Comparison of ENCODE assay signal across 8 cellular contexts in genomic region chr14:61322011-61322798, GRCh38. TPM values are rescaled to one million over a fixed set of nuclear protein-coding genes. Genes with fewer than 3 reads are reported as not detected.
DNase-seq lines count a peak whose midpoint lies in the region; ATAC-seq, FAIRE-seq and TF ChIP-seq lines count a peak whose summit lies in the region.

No MANE protein-coding gene starts in this region.

- 11% methylated on average over 22 of the region's 63 CpGs for WGBS in A549 (ENCODE audit: missing lambda C conversion rate)

- no peak for TF ChIP-seq CTCF in A549 (IDR thresholded peaks at IDR 0.05)
- TF ChIP-seq CTCF in WTC11 (IDR thresholded peaks at IDR 0.05) = no peak

- peak overlapping the region; percentile 66 to 84 for H3K27ac ChIP-seq in A549
- H3K27ac ChIP-seq in epithelial cell of prostate = peak overlapping the region; percentile 88

- no peak for FAIRE-seq in A549 (lab: Jason Lieb, UNC)

- CTCF ChIA-PET in A549 (lab: Yijun Ruan, JAX) (interaction anchor here (0.7 to 3.3 kb wide), 8 partner anchors 11 to 697 kb away, joined by 3 to 12 read pairs (median 3); no protein-coding TSS in a partner anchor), WTC11 (lab: Charles Lee) (interaction anchor here (0.7 to 1.2 kb wide), 5 partner anchors 8 to 516 kb away, joined by 3 read pairs; no protein-coding TSS in a partner anchor)

- peaks cover 18% of the 10 kb centered on the region for H3K9me3 Mint-ChIP-seq in WTC11
- no peaks in the 10 kb centered on the region for H3K9me3 Mint-ChIP-seq in natural killer cell treated with Interleukin-12 subunit alpha and Interleukin-12 subunit beta and Interleukin-15 and Interleukin-18, amount 100 ng/mL, for 72 hours

- no peak for TF ChIP-seq POLR2A in A549 (IDR thresholded peaks at IDR 0.05; ENCODE audit: low read length)

- ATAC-seq in A549 = peak; percentile 13 to 22; a peak in 5 of 6 replicates
- peak; percentile 17 for ATAC-seq in GM21737 (IDR thresholded peaks at IDR 0.05; ENCODE audit: unreplicated experiment)
- ATAC-seq in WTC11 = no peak
- peak in 1 of 2 donors; percentile 14 for ATAC-seq in natural killer cell treated with Interleukin-12 subunit alpha and Interleukin-12 subunit beta and Interleukin-15 and Interleukin-18, amount 100 ng/mL, for 72 hours
- no peak for ATAC-seq in HG02763 (IDR thresholded peaks at IDR 0.05; ENCODE audit: unreplicated experiment)

- peak in 1 of 2 experiments; percentile 6 for DNase-seq in A549 (ENCODE audit: low read depth in 1 of 2, low spot score in 1 of 2)
- DNase-seq in WTC11 (ENCODE audit: low spot score) = peak; percentile 27
- DNase-seq in epithelial cell of prostate (ENCODE audit: low read depth, low spot score) = no peak
- no peak for DNase-seq in natural killer cell treated with Interleukin-12 subunit alpha and Interleukin-12 subunit beta and Interleukin-15 and Interleukin-18, amount 100 ng/mL, for 72 hours (ENCODE audit: low spot score)
- DNase-seq in A172 (ENCODE audit: low spot score) = no peak
- no peak for DNase-seq in NCI-H187 (lab: John Stamatoyannopoulos, UW)

- no peak overlapping the region for H3K27ac Mint-ChIP-seq in WTC11
- peak overlapping the region; percentile 97 to 98 for H3K27ac Mint-ChIP-seq in natural killer cell treated with Interleukin-12 subunit alpha and Interleukin-12 subunit beta and Interleukin-15 and Interleukin-18, amount 100 ng/mL, for 72 hours

- peak overlapping the region; percentile 69 for H3K4me3 ChIP-seq in A549

- H3K4me1 ChIP-seq in A549 = peaks cover 6% of the 10 kb centered on the region; the same call in 1 of the 3 replicates

- no peak for TF ChIP-seq RAD21 in A549 (conservative IDR thresholded peaks at IDR 0.05 in 1 of 2, IDR thresholded peaks at IDR 0.05 in 1 of 2)

- H3K4me1 Mint-ChIP-seq in WTC11 = peaks cover 15% of the 10 kb centered on the region
- H3K4me1 Mint-ChIP-seq in natural killer cell treated with Interleukin-12 subunit alpha and Interleukin-12 subunit beta and Interleukin-15 and Interleukin-18, amount 100 ng/mL, for 72 hours (ENCODE audit: low read depth in 2 of 2) = peaks cover 34 to 44% of the 10 kb centered on the region in 2 donors

- H3K4me3 Mint-ChIP-seq in WTC11 = peak overlapping the region; percentile 80
- H3K4me3 Mint-ChIP-seq in natural killer cell treated with Interleukin-12 subunit alpha and Interleukin-12 subunit beta and Interleukin-15 and Interleukin-18, amount 100 ng/mL, for 72 hours = peak overlapping the region; percentile 100

- POLR2A ChIA-PET in A549 (lab: Yijun Ruan, JAX) (interaction anchor here (1.7 kb wide), 1 partner anchor 117 kb away, joined by 5 read pairs; no protein-coding TSS in a partner anchor), WTC11 (lab: Charles Lee) (no interaction called here)

- no peak for TF ChIP-seq EP300 in A549 (IDR thresholded peaks at IDR 0.05)

- H3K27me3 Mint-ChIP-seq in WTC11 (ENCODE audit: low read depth) = peaks cover 33% of the 10 kb centered on the region
- no peaks in the 10 kb centered on the region for H3K27me3 Mint-ChIP-seq in natural killer cell treated with Interleukin-12 subunit alpha and Interleukin-12 subunit beta and Interleukin-15 and Interleukin-18, amount 100 ng/mL, for 72 hours

- no peaks in the 10 kb centered on the region for H3K9me3 ChIP-seq in A549

- peaks cover 18% of the 10 kb centered on the region for H3K36me3 Mint-ChIP-seq in WTC11
- H3K36me3 Mint-ChIP-seq in natural killer cell treated with Interleukin-12 subunit alpha and Interleukin-12 subunit beta and Interleukin-15 and Interleukin-18, amount 100 ng/mL, for 72 hours = peaks cover 31% of the 10 kb centered on the region

- H3K4me2 ChIP-seq in A549 = peak overlapping the region; percentile 78

TF ChIP-seq in A549, 52 proteins besides CTCF, POLR2A, EP300 and RAD21:
- TF ChIP-seq FOXS1 (CRISPR knock-in tag; IDR thresholded peaks at IDR 0.05) = no peak
- TF ChIP-seq MAX (IDR thresholded peaks at IDR 0.05) = no peak
- TF ChIP-seq NFE2L2 (conservative IDR thresholded peaks at IDR 0.05; ENCODE audit: low read length) = no peak
- no peak for TF ChIP-seq HOXA7 (CRISPR knock-in tag; IDR thresholded peaks at IDR 0.05)
- no peak for TF ChIP-seq E2F6 (IDR thresholded peaks at IDR 0.05; ENCODE audit: borderline replicate concordance, low read depth)

TF ChIP-seq in WTC11, 78 proteins besides CTCF, POLR2A, EP300 and RAD21:
- TF ChIP-seq ZNF423 (CRISPR knock-in tag; IDR thresholded peaks at IDR 0.05) (peak; percentile 27; the same call in 1 of the 2 replicates), STAT6 (CRISPR knock-in tag; conservative IDR thresholded peaks at IDR 0.05; ENCODE audit: low read depth) (no peak), MAX (CRISPR knock-in tag; IDR thresholded peaks at IDR 0.05) (peak; percentile 38; the same call in 1 of the 2 replicates), HMGXB4 (CRISPR knock-in tag; IDR thresholded peaks at IDR 0.05) (peak; percentile 14; the same call in 1 of the 2 replicates)

RNA-seq across cellular contexts. Expression of gene PRKCH, which starts 0.8 kb away (rescaled TPM):
- polyA plus RNA-seq in A549 (2011; rRNA removed) = 8.5 and 10.0 TPM in 2 replicates
- 5.0 and 5.5 TPM in 2 replicates for polyA plus RNA-seq in A549 (2012; cell fraction: cytosol; rRNA removed)
- 2.6 and 5.0 TPM in 2 replicates for polyA plus RNA-seq in A549 (2012; cell fraction: nucleus; rRNA removed)
- 9.4 to 12.0 TPM (median 10.2 TPM) in 3 replicates for polyA plus RNA-seq in A549 (2017; fragmentation: RNase III; extraction: RNeasy Plus Mini Kit Qiagen cat#74134 plus additional on column Dnase treatment)
- polyA minus RNA-seq in A549 (2011; rRNA and poly(A)+ RNA removed) = 8.9 and 15.3 TPM in 2 replicates
- 7.8 to 10.3 TPM (median 8.7 TPM) in 3 replicates for total RNA-seq in WTC11 (2021)
- total RNA-seq in natural killer cell treated with Interleukin-12 subunit alpha and Interleukin-12 subunit beta and Interleukin-15 and Interleukin-18, amount 100 ng/mL, for 72 hours = 100 to 1,000 TPM; 182 to 216 TPM
- 2.0 and 3.5 TPM in 2 replicates for total RNA-seq in A172 (2014; rRNA removed; shearing (Covaris generic))

RNA-seq across cellular contexts. Expression of gene TMEM30B, which starts 41.1 kb away (rescaled TPM):
- polyA plus RNA-seq in A549 (2011; rRNA removed) (0.16 and 0.17 TPM in 2 replicates), A549 (2017; fragmentation: RNase III; extraction: RNeasy Plus Mini Kit Qiagen cat#74134 plus additional on column Dnase treatment) (0.16 to 0.21 TPM (median 0.18 TPM) in 3 replicates)
- 0.09 and 0.34 TPM in 2 replicates for polyA plus RNA-seq in A549 (2012; cell fraction: cytosol; rRNA removed)
- polyA plus RNA-seq in A549 (2012; cell fraction: nucleus; rRNA removed) = 0.37 and 0.43 TPM in 2 replicates
- polyA minus RNA-seq in A549 (2011; rRNA and poly(A)+ RNA removed) = 0.12 and 0.15 TPM in 2 replicates
- 17.2 to 18.0 TPM (median 17.8 TPM) in 3 replicates for total RNA-seq in WTC11 (2021)
- total RNA-seq in natural killer cell treated with Interleukin-12 subunit alpha and Interleukin-12 subunit beta and Interleukin-15 and Interleukin-18, amount 100 ng/mL, for 72 hours = 1 to 10 TPM in 1 of 2 donors, under 1 TPM in 1; 0.81 to 1.2 TPM
- total RNA-seq in A172 (2014; rRNA removed; shearing (Covaris generic)) = not detected in 2 replicates

Comparison
In these comparisons a context has a peak if more than half of its experiments do, and no peak if none do; other contexts are left out.
1. ATAC-seq: peak in A549 (2 of 2) and GM21737 (single experiment); none in WTC11 (single experiment) and HG02763 (single experiment).
2. RNA of gene PRKCH, which starts 0.8 kb away (total RNA-seq): 182 to 216 TPM in natural killer cell treated with Interleukin-12 subunit alpha and Interleukin-12 subunit beta and Interleukin-15 and Interleukin-18, amount 100 ng/mL, for 72 hours; 7.8 to 10.3 TPM in WTC11 and 2.0 to 3.5 TPM in A172; every median in the first group is over 10 times any median in the second.
3. Of the 8 proteins assayed by ChIP-seq in both WTC11 and A549: peak only in WTC11: HMGXB4 and MAX; only in A549: none; in both: none; in neither: 6.